ENCODE assay signal across 17 cellular contexts in the genomic region with DNA sequence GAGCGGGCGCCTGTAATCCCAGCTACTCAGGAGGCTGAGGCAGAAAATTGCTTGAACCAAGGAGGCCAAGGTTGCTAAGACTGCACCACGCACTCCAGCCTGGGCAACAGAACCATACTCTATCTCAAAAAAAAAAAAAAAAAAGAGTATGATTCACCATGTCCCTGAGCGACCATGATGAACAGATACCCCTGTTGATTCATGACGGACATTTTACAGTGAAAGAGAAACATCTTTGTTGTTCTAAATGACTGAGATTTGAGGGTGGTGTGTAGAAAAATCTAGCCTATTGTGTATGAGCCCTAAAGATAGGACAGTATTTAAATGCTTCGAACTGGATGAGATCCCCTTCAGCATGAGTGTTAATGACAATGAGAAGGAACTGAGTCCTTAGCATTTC. TPM values are rescaled to one million over a fixed set of nuclear protein-coding genes. Genes with fewer than 3 reads are reported as not detected.
DNase-seq lines count a peak whose midpoint lies in the region; ATAC-seq and TF ChIP-seq lines count a peak whose summit lies in the region.
"Had no signal": no experiment of that assay in that cellular context is flagged by ENCODE, and none has a peak within 500 bp of the region (broad histone marks: within the 10 kb centered on the region; RNA-seq: fewer than 3 reads in every experiment).

No MANE protein-coding gene starts in this region.

- intact Hi-C loops in gastrocnemius medialis (cut with DNase I; ENCODE audit: low total_unique reads), result loop anchor here (5.0 kb wide), 2 partner anchors 108 to 158 kb away; no protein-coding TSS in a partner anchor
- intact Hi-C loops in upper lobe of right lung (cut with DNase I), result no loop called here

- TF ChIP-seq POLR2A in gastrocnemius medialis (IDR thresholded peaks at IDR 0.05), result no peak

- no peaks in the 10 kb centered on the region for H4K20me1 ChIP-seq in Karpas-422 (ENCODE audit: insufficient read depth, low read depth, low read length)

- CTCF ChIA-PET in activated CD4-positive, alpha-beta T cell treated with anti-CD3 and anti-CD28 coated beads, Interleukin-2, amount 10 ng/mL, durations not matched to agents 7 days and 5 days (lab: Charles Lee), result no interaction called here

- no peaks in the 10 kb centered on the region for H3K27me3 Mint-ChIP-seq in activated CD4-positive, alpha-beta T cell treated with anti-CD3 and anti-CD28 coated beads, Interleukin-2, amount 10 ng/mL, durations not matched to agents 7 days and 5 days

- no peaks in the 10 kb centered on the region for H3K36me3 Mint-ChIP-seq in activated CD4-positive, alpha-beta T cell treated with anti-CD3 and anti-CD28 coated beads, Interleukin-2, amount 10 ng/mL, durations not matched to agents 7 days and 5 days (ENCODE audit: low read depth)
- H3K36me3 Mint-ChIP-seq: CD4-positive, alpha-beta memory T cell had no signal

- DNase-seq in Caki2 (ENCODE audit: low read depth), result peak; percentile 8
- peak; percentile 62 for DNase-seq in SK-MEL-5 (ENCODE audit: low read depth, low spot score)
- no peak for DNase-seq in gastrocnemius medialis
- no peak for DNase-seq in Karpas-422
- DNase-seq in upper lobe of right lung, result no peak
- DNase-seq in activated CD4-positive, alpha-beta T cell treated with anti-CD3 and anti-CD28 coated beads, Interleukin-2, amount 10 ng/mL, durations not matched to agents 7 days and 5 days, result no peak
- DNase-seq: C1 segment of cervical spinal cord; Caco-2; CD4-positive, alpha-beta memory T cell; DMS 273 treated with DMSO at 0.1 percent for 48 hours; DMS79; EL; GDM1; GM23248; H7; HCEC 1CT had no signal

- no peak overlapping the region for H3K4me2 ChIP-seq in Karpas-422 (ENCODE audit: low read depth, low read length, poor library complexity, severe bottlenecking)

- no peak overlapping the region for H3K4me3 ChIP-seq in gastrocnemius medialis
- no peak overlapping the region for H3K4me3 ChIP-seq in Karpas-422 (ENCODE audit: low read length)
- no peak overlapping the region for H3K4me3 ChIP-seq in upper lobe of right lung
- H3K4me3 ChIP-seq: GM12878, GM23248 had no signal

- H3K4me3 Mint-ChIP-seq in activated CD4-positive, alpha-beta T cell treated with anti-CD3 and anti-CD28 coated beads, Interleukin-2, amount 10 ng/mL, durations not matched to agents 7 days and 5 days, result no peak overlapping the region
- H3K4me3 Mint-ChIP-seq: CD4-positive, alpha-beta memory T cell had no signal

- no peaks in the 10 kb centered on the region for H3K79me2 ChIP-seq in Karpas-422 (ENCODE audit: low read length)

- H3K9me3 Mint-ChIP-seq in activated CD4-positive, alpha-beta T cell treated with anti-CD3 and anti-CD28 coated beads, Interleukin-2, amount 10 ng/mL, durations not matched to agents 7 days and 5 days, result no peaks in the 10 kb centered on the region

- H3K9me2 ChIP-seq in Karpas-422 (replicated peaks; ENCODE audit: insufficient read depth, low read length), result no peaks in the 10 kb centered on the region

- TF ChIP-seq CTCF in gastrocnemius medialis (IDR thresholded peaks at IDR 0.05 in 4 of 5, conservative IDR thresholded peaks at IDR 0.05 in 1 of 5), result no peak
- no peak for TF ChIP-seq CTCF in upper lobe of right lung (IDR thresholded peaks at IDR 0.05)

- no peaks in the 10 kb centered on the region for H3K9me3 ChIP-seq in gastrocnemius medialis
- H3K9me3 ChIP-seq in Karpas-422 (ENCODE audit: low read length), result no peaks in the 10 kb centered on the region
- no peaks in the 10 kb centered on the region for H3K9me3 ChIP-seq in upper lobe of right lung
- H3K9me3 ChIP-seq: Caco-2 had no signal

- peaks cover 25 to 32% of the 10 kb centered on the region in 2 donors for H3K4me1 ChIP-seq in gastrocnemius medialis
- no peaks in the 10 kb centered on the region for H3K4me1 ChIP-seq in Karpas-422 (ENCODE audit: low read length)
- H3K4me1 ChIP-seq in upper lobe of right lung, result no peaks in the 10 kb centered on the region

- H3K36me3 ChIP-seq in gastrocnemius medialis, result no peaks in the 10 kb centered on the region
- no peaks in the 10 kb centered on the region for H3K36me3 ChIP-seq in Karpas-422 (ENCODE audit: insufficient read depth, low read length)
- no peaks in the 10 kb centered on the region for H3K36me3 ChIP-seq in upper lobe of right lung

- POLR2A ChIA-PET in activated CD4-positive, alpha-beta T cell treated with anti-CD3 and anti-CD28 coated beads, Interleukin-2, amount 10 ng/mL, durations not matched to agents 7 days and 5 days (lab: Charles Lee), result no interaction called here

- H2AFZ ChIP-seq in Karpas-422 (ENCODE audit: low read length), result no peak overlapping the region
- H2AFZ ChIP-seq: GM23248 had no signal

- ATAC-seq in gastrocnemius medialis (no peak), upper lobe of right lung (no peak)
- ATAC-seq: GM12878 had no signal

- in situ Hi-C loops in Caki2 (cut with HindIII; ENCODE audit: low pct_unique_long_range_greater_than_20kb, low sequenced_read_pairs), result no loop called here
- in situ Hi-C loops in SK-MEL-5 (cut with HindIII; ENCODE audit: low pct_unique_long_range_greater_than_20kb, low sequenced_read_pairs), result no loop called here
- in situ Hi-C loops in gastrocnemius medialis (cut with MboI; ENCODE audit: low sequenced_read_pairs in 4 of 4), result loop anchor here in 1 of 4 donors (10.0 kb wide), 1 partner anchor 71 kb away; no protein-coding TSS in a partner anchor

- no peak overlapping the region for H3K27ac Mint-ChIP-seq in activated CD4-positive, alpha-beta T cell treated with anti-CD3 and anti-CD28 coated beads, Interleukin-2, amount 10 ng/mL, durations not matched to agents 7 days and 5 days
- H3K27ac Mint-ChIP-seq: CD4-positive, alpha-beta memory T cell had no signal

- no peaks in the 10 kb centered on the region for H3K4me1 Mint-ChIP-seq in activated CD4-positive, alpha-beta T cell treated with anti-CD3 and anti-CD28 coated beads, Interleukin-2, amount 10 ng/mL, durations not matched to agents 7 days and 5 days
- H3K4me1 Mint-ChIP-seq: CD4-positive, alpha-beta memory T cell had no signal

- no peak overlapping the region for H3K9ac ChIP-seq in Karpas-422 (ENCODE audit: low read length)
- H3K9ac ChIP-seq: GM23248 had no signal

- H3K27me3 ChIP-seq in gastrocnemius medialis (no peaks in the 10 kb centered on the region), Karpas-422 (ENCODE audit: low read length) (no peaks in the 10 kb centered on the region), upper lobe of right lung (no peaks in the 10 kb centered on the region)

- peak overlapping the region; percentile 88 to 97 (median 94) for H3K27ac ChIP-seq in gastrocnemius medialis
- no peak overlapping the region for H3K27ac ChIP-seq in Karpas-422 (ENCODE audit: low read length)
- H3K27ac ChIP-seq in upper lobe of right lung, result no peak overlapping the region
- H3K27ac ChIP-seq: GM23248 had no signal

RNA-seq across cellular contexts. Expression of a gene that starts 32.8 kb away (rescaled TPM):
- 2.4 and 4.7 TPM in 2 replicates for total RNA-seq in Caki2 (2014; rRNA removed; shearing (Covaris generic); ENCODE audit: low replicate concordance)
- 7.9 and 8.5 TPM in 2 replicates for total RNA-seq in SK-MEL-5 (2014; rRNA removed; shearing (Covaris generic))
- 7.5 and 10.8 TPM in 2 replicates for polyA plus RNA-seq in SK-MEL-5 (2015; cell fraction: cytosol; rRNA removed)
- polyA plus RNA-seq in SK-MEL-5 (2015; cell fraction: nucleus; rRNA removed), result 1.3 and 7.3 TPM in 2 replicates
- total RNA-seq in gastrocnemius medialis, result 100 to 1,000 TPM in 3 of 4 donors, 10 to 100 TPM in 1; 74.9 to 375 (median 185) TPM
- total RNA-seq in Karpas-422 (2014; rRNA removed; shearing (Covaris generic); ENCODE audit: low replicate concordance), result not detected in 2 replicates
- 0.49 TPM for total RNA-seq in upper lobe of right lung
- total RNA-seq in activated CD4-positive, alpha-beta T cell treated with anti-CD3 and anti-CD28 coated beads, Interleukin-2, amount 10 ng/mL, durations not matched to agents 7 days and 5 days, result not detected
- total RNA-seq: Caco-2; CD4-positive, alpha-beta memory T cell had no signal
- polyA plus RNA-seq: CD4-positive, alpha-beta memory T cell had no signal

Comparison
In these comparisons a context has a peak if more than half of its experiments do, and no peak if none do; other contexts are left out.
1. DNase-seq: peak in Caki2 (single experiment) and SK-MEL-5 (single experiment); none in gastrocnemius medialis (0 of 2), Karpas-422 (single experiment), upper lobe of right lung (single experiment) and activated CD4-positive, alpha-beta T cell treated with anti-CD3 and anti-CD28 coated beads, Interleukin-2, amount 10 ng/mL, durations not matched to agents 7 days and 5 days (single experiment).
2. H3K27ac ChIP-seq: peak in gastrocnemius medialis (4 of 4); none in Karpas-422 (single experiment) and upper lobe of right lung (single experiment).